ENCODE assay signal across 1 cellular context in the genomic region with DNA sequence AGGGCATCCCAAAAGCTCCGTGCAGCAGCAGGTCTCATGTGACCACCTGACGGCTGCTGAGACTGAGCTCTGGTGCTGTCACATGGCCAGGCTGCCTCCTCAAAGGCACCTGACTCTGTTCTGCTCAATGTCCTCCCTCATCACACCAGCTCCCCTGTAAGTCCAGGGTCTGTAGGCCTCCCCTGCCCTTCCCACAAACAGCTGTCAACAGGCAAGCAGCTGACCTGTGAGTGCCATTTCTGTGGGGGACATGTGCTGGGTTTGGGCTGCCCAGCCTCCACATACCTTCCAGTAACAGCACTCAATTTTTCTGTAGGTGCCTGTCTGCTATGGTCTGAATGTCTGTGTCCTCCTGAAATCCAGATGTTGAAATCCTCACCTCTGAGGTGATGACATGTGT.
TF ChIP-seq lines count a peak whose summit lies in the region.

No MANE protein-coding gene starts in this region.

TF ChIP-seq in H1, 55 proteins besides CTCF, POLR2A, EP300 and RAD21:
- no peak for TF ChIP-seq NRF1 (IDR thresholded peaks at IDR 0.05; ENCODE audit: low read depth, low read length)
- no peak for TF ChIP-seq BACH1 (IDR thresholded peaks at IDR 0.05; ENCODE audit: low read length)
- no peak for TF ChIP-seq PHF8 (conservative IDR thresholded peaks at IDR 0.05; ENCODE audit: low read depth, low read length)
- TF ChIP-seq KDM5A (IDR thresholded peaks at IDR 0.05; ENCODE audit: low read length), result no peak
- TF ChIP-seq YY1 (IDR thresholded peaks at IDR 0.05; ENCODE audit: low read depth, low read length), result no peak
- TF ChIP-seq TEAD4 (IDR thresholded peaks at IDR 0.05; ENCODE audit: low read depth, low read length), result no peak
- TF ChIP-seq KDM1A (IDR thresholded peaks at IDR 0.05; ENCODE audit: borderline replicate concordance, low read length), result no peak
- no peak for TF ChIP-seq POU5F1 (IDR thresholded peaks at IDR 0.05; ENCODE audit: low read depth, low read length)
- no peak for TF ChIP-seq CREB1 (IDR thresholded peaks at IDR 0.05)
- TF ChIP-seq, protein P1, sequence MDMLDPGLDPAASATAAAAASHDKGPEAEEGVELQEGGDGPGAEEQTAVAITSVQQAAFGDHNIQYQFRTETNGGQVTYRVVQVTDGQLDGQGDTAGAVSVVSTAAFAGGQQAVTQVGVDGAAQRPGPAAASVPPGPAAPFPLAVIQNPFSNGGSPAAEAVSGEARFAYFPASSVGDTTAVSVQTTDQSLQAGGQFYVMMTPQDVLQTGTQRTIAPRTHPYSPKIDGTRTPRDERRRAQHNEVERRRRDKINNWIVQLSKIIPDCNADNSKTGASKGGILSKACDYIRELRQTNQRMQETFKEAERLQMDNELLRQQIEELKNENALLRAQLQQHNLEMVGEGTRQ (IDR thresholded peaks at IDR 0.05; ENCODE audit: low read length), result no peak
- no peak for TF ChIP-seq JUN (IDR thresholded peaks at IDR 0.05; ENCODE audit: low read depth, low read length)
